ENCODE assay signal across 13 cellular contexts in genomic region chr17:75824591-75825518, GRCh38. TPM values are rescaled to one million over a fixed set of nuclear protein-coding genes. Genes with fewer than 3 reads are reported as not detected.
DNase-seq lines count a peak whose midpoint lies in the region; ATAC-seq and TF ChIP-seq lines count a peak whose summit lies in the region.
"Had no signal": no experiment of that assay in that cellular context is flagged by ENCODE, and none has a peak within 500 bp of the region (broad histone marks: within the 10 kb centered on the region; RNA-seq: fewer than 3 reads in every experiment).

No MANE protein-coding gene starts in this region.

- no peaks in the 10 kb centered on the region for H3K27me3 ChIP-seq in naive thymus-derived CD4-positive, alpha-beta T cell (ENCODE audit: control insufficient read depth in 2 of 2, insufficient read depth in 2 of 2, low read length in 2 of 2)
- H3K27me3 ChIP-seq in tibial nerve, result no peaks in the 10 kb centered on the region
- H3K27me3 ChIP-seq: right lobe of liver, SJCRH30 had no signal

- H3K27ac ChIP-seq in naive thymus-derived CD4-positive, alpha-beta T cell (ENCODE audit: low read depth, low read length), result peak overlapping the region; percentile 18
- H3K27ac ChIP-seq in tibial nerve, result peak overlapping the region; percentile 52 to 80 (median 62)
- H3K27ac ChIP-seq: right lobe of liver, SJCRH30 had no signal

- POLR2A ChIA-PET in activated naive CD8-positive, alpha-beta T cell treated with anti-CD3 and anti-CD28 coated beads, Interleukin-2, amount 10 ng/mL, durations not matched to agents 7 days and 5 days (lab: Charles Lee), result interaction anchor here (0.8 to 11.0 kb wide), 8 partner anchors 9 to 51 kb away, joined by 3 to 121 read pairs (median 4); partner anchors contain the start of genes UNC13D and WBP2
- POLR2A ChIA-PET in naive thymus-derived CD4-positive, alpha-beta T cell (lab: Charles Lee), result interaction anchor here (0.5 to 8.6 kb wide), 7 partner anchors 19 to 253 kb away, joined by 3 to 77 read pairs (median 6); partner anchors contain the start of genes UNC13D, UNK and WBP2

- no peak for DNase-seq in activated naive CD4-positive, alpha-beta T cell treated with anti-CD3 and anti-CD28 coated beads, Interleukin-2, amount 50 U/mL, for 72 hours (ENCODE audit: low spot score in 2 of 2)
- no peak for DNase-seq in activated naive CD4-positive, alpha-beta T cell treated with anti-CD3 and anti-CD28 coated beads, Interleukin-2, amount 50 U/mL, for 16 hours
- no peak for DNase-seq in activated naive CD8-positive, alpha-beta T cell treated with anti-CD3 and anti-CD28 coated beads, Interleukin-2, amount 10 ng/mL, durations not matched to agents 7 days and 5 days
- no peak for DNase-seq in naive thymus-derived CD4-positive, alpha-beta T cell
- no peak for DNase-seq in tibial nerve (ENCODE audit: low spot score in 2 of 2)
- no peak for DNase-seq in A172 (ENCODE audit: low spot score)
- DNase-seq in effector CD4-positive, alpha-beta T cell, result no peak
- no peak for DNase-seq in NCI-H446 (lab: John Stamatoyannopoulos, UW)
- DNase-seq: head of caudate nucleus; NCI-H1092 treated with DMSO at 0.1 percent for 48 hours; SJCRH30; stimulated activated CD4-positive, alpha-beta T cell treated with anti-CD3 and anti-CD28 coated beads, Interleukin-4, amount 100 ng/mL, for 4 hours had no signal

- no peak overlapping the region for H3K4me3 ChIP-seq in naive thymus-derived CD4-positive, alpha-beta T cell (ENCODE audit: low read length)
- H3K4me3 ChIP-seq in tibial nerve, result no peak overlapping the region
- H3K4me3 ChIP-seq: right lobe of liver, SJCRH30 had no signal

- H3K9me3 ChIP-seq in naive thymus-derived CD4-positive, alpha-beta T cell (ENCODE audit: control insufficient read depth in 2 of 3, low read length in 3 of 3), result no peaks in the 10 kb centered on the region
- H3K9me3 ChIP-seq in tibial nerve, result no peaks in the 10 kb centered on the region
- H3K9me3 ChIP-seq: right lobe of liver, SJCRH30 had no signal

- no peak overlapping the region for H3K4me3 Mint-ChIP-seq in activated naive CD8-positive, alpha-beta T cell treated with anti-CD3 and anti-CD28 coated beads, Interleukin-2, amount 10 ng/mL, durations not matched to agents 7 days and 5 days
- H3K4me3 Mint-ChIP-seq in naive thymus-derived CD4-positive, alpha-beta T cell, result no peak overlapping the region

- no peaks in the 10 kb centered on the region for H3K9me3 Mint-ChIP-seq in activated naive CD4-positive, alpha-beta T cell treated with anti-CD3 and anti-CD28 coated beads, Interleukin-2, amount 50 U/mL, for 72 hours
- no peaks in the 10 kb centered on the region for H3K9me3 Mint-ChIP-seq in activated naive CD8-positive, alpha-beta T cell treated with anti-CD3 and anti-CD28 coated beads, Interleukin-2, amount 10 ng/mL, durations not matched to agents 7 days and 5 days
- H3K9me3 Mint-ChIP-seq in naive thymus-derived CD4-positive, alpha-beta T cell, result no peaks in the 10 kb centered on the region

- peaks cover 12 to 15% of the 10 kb centered on the region in 2 donors for H3K4me1 ChIP-seq in naive thymus-derived CD4-positive, alpha-beta T cell (ENCODE audit: control insufficient read depth in 2 of 2, insufficient read depth in 2 of 2, low read length in 2 of 2)
- H3K4me1 ChIP-seq in tibial nerve, result peaks cover 0 to 45% (median 13%) of the 10 kb centered on the region in 4 donors

- ATAC-seq in activated naive CD4-positive, alpha-beta T cell treated with anti-CD3 and anti-CD28 coated beads, Interleukin-2, amount 50 U/mL, for 72 hours, result no peak
- ATAC-seq in activated naive CD8-positive, alpha-beta T cell treated with anti-CD3 and anti-CD28 coated beads, Interleukin-2, amount 10 ng/mL, durations not matched to agents 7 days and 5 days (ENCODE audit: low read depth), result no peak
- ATAC-seq in naive thymus-derived CD4-positive, alpha-beta T cell, result no peak
- ATAC-seq: right lobe of liver had no signal

- peaks cover 0 to 87% (median under 1%) of the 10 kb centered on the region in 3 experiments for H3K36me3 ChIP-seq in naive thymus-derived CD4-positive, alpha-beta T cell (ENCODE audit: control insufficient read depth in 2 of 3, insufficient read depth in 3 of 3, low read length in 3 of 3)
- peaks cover 0 to 79% (median 23%) of the 10 kb centered on the region in 3 donors for H3K36me3 ChIP-seq in tibial nerve

- peaks cover 19% of the 10 kb centered on the region for H3K4me1 Mint-ChIP-seq in activated naive CD8-positive, alpha-beta T cell treated with anti-CD3 and anti-CD28 coated beads, Interleukin-2, amount 10 ng/mL, durations not matched to agents 7 days and 5 days
- peaks cover 14 to 26% (median 23%) of the 10 kb centered on the region in 7 donors for H3K4me1 Mint-ChIP-seq in naive thymus-derived CD4-positive, alpha-beta T cell

- CTCF ChIA-PET in naive thymus-derived CD4-positive, alpha-beta T cell (lab: Charles Lee), result interaction anchor here (1.2 to 4.7 kb wide), 4 partner anchors 29 to 71 kb away, joined by 4 to 30 read pairs (median 16); partner anchors contain the start of genes GALK1, UNK and WBP2

- TF ChIP-seq POLR2A in tibial nerve (IDR thresholded peaks at IDR 0.05), result no peak

- no peak for TF ChIP-seq EP300 in tibial nerve (IDR thresholded peaks at IDR 0.05)

- 53 to 64% methylated on average over 6 to 13 of the region's 16 CpGs for WGBS in tibial nerve, 2 donors

- no peaks in the 10 kb centered on the region for H3K27me3 Mint-ChIP-seq in activated naive CD8-positive, alpha-beta T cell treated with anti-CD3 and anti-CD28 coated beads, Interleukin-2, amount 10 ng/mL, durations not matched to agents 7 days and 5 days
- H3K27me3 Mint-ChIP-seq in naive thymus-derived CD4-positive, alpha-beta T cell, result no peaks in the 10 kb centered on the region

- no peak for TF ChIP-seq CTCF in tibial nerve (IDR thresholded peaks at IDR 0.05)

- H3K36me3 Mint-ChIP-seq in activated naive CD4-positive, alpha-beta T cell treated with anti-CD3 and anti-CD28 coated beads, Interleukin-2, amount 50 U/mL, for 72 hours, result no peaks in the 10 kb centered on the region
- peaks cover 3% of the 10 kb centered on the region for H3K36me3 Mint-ChIP-seq in activated naive CD8-positive, alpha-beta T cell treated with anti-CD3 and anti-CD28 coated beads, Interleukin-2, amount 10 ng/mL, durations not matched to agents 7 days and 5 days
- H3K36me3 Mint-ChIP-seq in naive thymus-derived CD4-positive, alpha-beta T cell, result peaks cover 0 to 7% (median 0%) of the 10 kb centered on the region in 5 donors

- H3K27ac Mint-ChIP-seq in activated naive CD4-positive, alpha-beta T cell treated with anti-CD3 and anti-CD28 coated beads, Interleukin-2, amount 50 U/mL, for 72 hours, result peak overlapping the region; percentile 6 to 48
- H3K27ac Mint-ChIP-seq in activated naive CD8-positive, alpha-beta T cell treated with anti-CD3 and anti-CD28 coated beads, Interleukin-2, amount 10 ng/mL, durations not matched to agents 7 days and 5 days, result peak overlapping the region; percentile 50
- H3K27ac Mint-ChIP-seq in naive thymus-derived CD4-positive, alpha-beta T cell, result peak overlapping the region in 6 of 9 donors; percentile 18 to 48 (median 39)

- intact Hi-C loops in naive thymus-derived CD4-positive, alpha-beta T cell (cut with micrococcal nuclease), result loop anchor here in 1 of 2 donors (5.0 kb wide), 1 partner anchor 48 kb away; a partner anchor contains a TSS

RNA-seq across cellular contexts. Expression of gene UNC13D, which starts 19.3 kb away (rescaled TPM):
- total RNA-seq in activated naive CD4-positive, alpha-beta T cell treated with anti-CD3 and anti-CD28 coated beads, Interleukin-2, amount 50 U/mL, for 72 hours, result 100 to 1,000 TPM; 128 to 143 TPM
- total RNA-seq in activated naive CD8-positive, alpha-beta T cell treated with anti-CD3 and anti-CD28 coated beads, Interleukin-2, amount 10 ng/mL, durations not matched to agents 7 days and 5 days, result 100 to 1,000 TPM; 221 to 222 TPM
- 100 to 1,000 TPM; 145 to 201 (median 152) TPM for total RNA-seq in naive thymus-derived CD4-positive, alpha-beta T cell
- polyA plus RNA-seq in naive thymus-derived CD4-positive, alpha-beta T cell, result 10 to 100 TPM; 44.5 to 83.3 TPM
- 10 to 100 TPM; 10.5 to 53.1 (median 22.6) TPM for total RNA-seq in tibial nerve
- total RNA-seq in A172 (2014; rRNA removed; shearing (Covaris generic)), result 138 and 372 TPM in 2 replicates

RNA-seq across cellular contexts. Expression of gene WBP2, which starts 30.3 kb away (rescaled TPM):
- 100 to 1,000 TPM in 1 of 2 donors, 10 to 100 TPM in 1; 78.2 to 144 TPM for total RNA-seq in activated naive CD4-positive, alpha-beta T cell treated with anti-CD3 and anti-CD28 coated beads, Interleukin-2, amount 50 U/mL, for 72 hours
- 100 to 1,000 TPM; 107 TPM for total RNA-seq in activated naive CD8-positive, alpha-beta T cell treated with anti-CD3 and anti-CD28 coated beads, Interleukin-2, amount 10 ng/mL, durations not matched to agents 7 days and 5 days
- total RNA-seq in naive thymus-derived CD4-positive, alpha-beta T cell, result 100 to 1,000 TPM in 3 of 5 experiments, 10 to 100 TPM in 2; 87.7 to 159 (median 112) TPM
- polyA plus RNA-seq in naive thymus-derived CD4-positive, alpha-beta T cell, result 10 to 100 TPM; 84.8 to 99.4 TPM
- total RNA-seq in tibial nerve, result 10 to 100 TPM; 63.5 to 79.7 (median 71.0) TPM
- total RNA-seq in A172 (2014; rRNA removed; shearing (Covaris generic)), result 68.5 and 70.0 TPM in 2 replicates

RNA-seq across cellular contexts. Expression of gene UNK, which starts 40.2 kb away (rescaled TPM):
- 10 to 100 TPM; 15.3 to 29.3 TPM for total RNA-seq in activated naive CD4-positive, alpha-beta T cell treated with anti-CD3 and anti-CD28 coated beads, Interleukin-2, amount 50 U/mL, for 72 hours
- 10 to 100 TPM; 37.4 to 39.8 TPM for total RNA-seq in activated naive CD8-positive, alpha-beta T cell treated with anti-CD3 and anti-CD28 coated beads, Interleukin-2, amount 10 ng/mL, durations not matched to agents 7 days and 5 days
- total RNA-seq in naive thymus-derived CD4-positive, alpha-beta T cell, result 10 to 100 TPM; 32.0 to 49.8 (median 41.0) TPM
- 10 to 100 TPM; 21.5 to 22.1 TPM for polyA plus RNA-seq in naive thymus-derived CD4-positive, alpha-beta T cell
- 10 to 100 TPM; 30.2 to 53.4 (median 36.2) TPM for total RNA-seq in tibial nerve
- 52.7 and 64.4 TPM in 2 replicates for total RNA-seq in A172 (2014; rRNA removed; shearing (Covaris generic))

RNA-seq across cellular contexts. Expression of gene TRIM47, which starts 53.5 kb away (rescaled TPM):
- total RNA-seq in activated naive CD4-positive, alpha-beta T cell treated with anti-CD3 and anti-CD28 coated beads, Interleukin-2, amount 50 U/mL, for 72 hours, result 10 to 100 TPM; 11.5 to 26.2 TPM
- total RNA-seq in activated naive CD8-positive, alpha-beta T cell treated with anti-CD3 and anti-CD28 coated beads, Interleukin-2, amount 10 ng/mL, durations not matched to agents 7 days and 5 days, result 10 to 100 TPM; 23.2 to 27.9 TPM
- 10 to 100 TPM in 1 of 5 experiments, 1 to 10 TPM in 4; 2.5 to 25.6 (median 8.7) TPM for total RNA-seq in naive thymus-derived CD4-positive, alpha-beta T cell
- polyA plus RNA-seq in naive thymus-derived CD4-positive, alpha-beta T cell, result 1 to 10 TPM; 6.3 to 7.7 TPM
- 10 to 100 TPM; 47.4 to 79.0 (median 57.0) TPM for total RNA-seq in tibial nerve
- total RNA-seq in A172 (2014; rRNA removed; shearing (Covaris generic)), result 159 and 173 TPM in 2 replicates

RNA-seq across cellular contexts. Expression of gene GALK1, which starts 59.9 kb away (rescaled TPM):
- 10 to 100 TPM; 54.7 to 74.8 TPM for total RNA-seq in activated naive CD4-positive, alpha-beta T cell treated with anti-CD3 and anti-CD28 coated beads, Interleukin-2, amount 50 U/mL, for 72 hours
- 10 to 100 TPM; 50.4 to 53.0 TPM for total RNA-seq in activated naive CD8-positive, alpha-beta T cell treated with anti-CD3 and anti-CD28 coated beads, Interleukin-2, amount 10 ng/mL, durations not matched to agents 7 days and 5 days
- 10 to 100 TPM in 4 of 5 experiments, 1 to 10 TPM in 1; 9.9 to 42.9 (median 22.1) TPM for total RNA-seq in naive thymus-derived CD4-positive, alpha-beta T cell
- polyA plus RNA-seq in naive thymus-derived CD4-positive, alpha-beta T cell, result 10 to 100 TPM; 12.8 to 18.9 TPM
- 10 to 100 TPM; 54.5 to 57.5 (median 55.6) TPM for total RNA-seq in tibial nerve
- 72.7 and 87.5 TPM in 2 replicates for total RNA-seq in A172 (2014; rRNA removed; shearing (Covaris generic))
